21 cellular contexts compared by ENCODE assay signal in genomic region chr14:24285351-24285750, GRCh38. TPM values are rescaled to one million over a fixed set of nuclear protein-coding genes. Genes with fewer than 3 reads are reported as not detected.
A peak's percentile ranks its signal among the peaks of the same experiment; 100 is the strongest.
DNase-seq lines count a peak whose midpoint lies in the region; ATAC-seq and TF ChIP-seq lines count a peak whose summit lies in the region.
"Had no signal": no experiment of that assay in that cellular context is flagged by ENCODE, and none has a peak within 500 bp of the region (broad histone marks: within the 10 kb centered on the region; RNA-seq: fewer than 3 reads in every experiment).

No MANE protein-coding gene starts in this region.

- no peaks in the 10 kb centered on the region for H3K9me3 Mint-ChIP-seq in neural progenitor cell
- H3K9me3 Mint-ChIP-seq: CD4-positive, alpha-beta T cell had no signal

- H3K9me3 ChIP-seq in neural progenitor cell (ENCODE audit: low read depth) = no peaks in the 10 kb centered on the region
- H3K9me3 ChIP-seq: BE2C, SJCRH30 had no signal

- DNase-seq in AG10803 (ENCODE audit: low read depth) (peak; percentile 45), RWPE1 (ENCODE audit: low spot score) (no peak), epithelial cell of prostate (ENCODE audit: low read depth, low spot score) (no peak), neural progenitor cell (ENCODE audit: low spot score) (no peak), coronary artery (ENCODE audit: low spot score) (no peak), NCI-H1930 (lab: John Stamatoyannopoulos, UW) (no peak)
- DNase-seq: BE2C; CD4-positive, alpha-beta T cell; HCEC 1CT; MV-4-11; NCI-H1417; NCI-H2029; NCI-H2171; NCI-H446; NCI-H69; RPMI8226; SJCRH30 had no signal

- H3K4me1 ChIP-seq in neural progenitor cell = no peaks in the 10 kb centered on the region
- H3K4me1 ChIP-seq: BE2C, SJCRH30 had no signal

- no peaks in the 10 kb centered on the region for H4K20me1 ChIP-seq in neural progenitor cell (ENCODE audit: low read depth)

- CTCF ChIA-PET in RWPE1 (lab: Yijun Ruan, JAX) = no interaction called here

- ATAC-seq in GM21619 (IDR thresholded peaks at IDR 0.05; ENCODE audit: unreplicated experiment) = no peak
- ATAC-seq in HG03354 (IDR thresholded peaks at IDR 0.05; ENCODE audit: poor library complexity, severe bottlenecking, unreplicated experiment) = no peak
- ATAC-seq: K562 had no signal

- no peak overlapping the region for H3K4me3 Mint-ChIP-seq in neural progenitor cell
- H3K4me3 Mint-ChIP-seq: CD4-positive, alpha-beta T cell had no signal

- no peak overlapping the region for H2AFZ ChIP-seq in neural progenitor cell (replicated peaks)

- no peaks in the 10 kb centered on the region for H3K27me3 ChIP-seq in neural progenitor cell
- H3K27me3 ChIP-seq: BE2C, SJCRH30 had no signal

- no peaks in the 10 kb centered on the region for H3K4me1 Mint-ChIP-seq in neural progenitor cell

- H3K4me3 ChIP-seq in AG10803 (ENCODE audit: low read length) (no peak overlapping the region), neural progenitor cell (no peak overlapping the region), coronary artery (no peak overlapping the region)
- H3K4me3 ChIP-seq: K562, SJCRH30 had no signal

- H3K9ac ChIP-seq in neural progenitor cell = no peak overlapping the region

- H3K36me3 Mint-ChIP-seq in neural progenitor cell = peaks cover under 1% of the 10 kb centered on the region

- no peaks in the 10 kb centered on the region for H3F3A ChIP-seq in neural progenitor cell (ENCODE audit: low read depth)

- peak overlapping the region; percentile 71 for H3K27ac ChIP-seq in RWPE1
- peak overlapping the region; percentile 67 for H3K27ac ChIP-seq in epithelial cell of prostate
- no peak overlapping the region for H3K27ac ChIP-seq in neural progenitor cell
- H3K27ac ChIP-seq in coronary artery = no peak overlapping the region
- H3K27ac ChIP-seq: SJCRH30 had no signal

- POLR2A ChIA-PET in RWPE1 (lab: Yijun Ruan, JAX; ENCODE audit: low non-redundant PET) = no interaction called here

- peaks cover 2% of the 10 kb centered on the region for H3K27me3 Mint-ChIP-seq in neural progenitor cell (ENCODE audit: insufficient read depth, low read depth)
- H3K27me3 Mint-ChIP-seq: CD4-positive, alpha-beta T cell had no signal

- no peak overlapping the region for H3K4me2 ChIP-seq in neural progenitor cell

- no peaks in the 10 kb centered on the region for H3K36me3 ChIP-seq in neural progenitor cell
- H3K36me3 ChIP-seq: BE2C, SJCRH30 had no signal

- no peak for TF ChIP-seq CTCF in AG10803 (conservative IDR thresholded peaks at IDR 0.05; ENCODE audit: low read length)
- TF ChIP-seq CTCF in RWPE1 (conservative IDR thresholded peaks at IDR 0.05; ENCODE audit: low read depth) = no peak
- no peak for TF ChIP-seq CTCF in neural progenitor cell (IDR thresholded peaks at IDR 0.05)
- no peak for TF ChIP-seq CTCF in coronary artery (IDR thresholded peaks at IDR 0.05)

- H3K27ac Mint-ChIP-seq in neural progenitor cell = peak overlapping the region; percentile 25
- H3K27ac Mint-ChIP-seq: CD4-positive, alpha-beta T cell had no signal

- no peaks in the 10 kb centered on the region for H3K79me2 ChIP-seq in neural progenitor cell (ENCODE audit: low read depth)

RNA-seq across cellular contexts. Expression of gene RABGGTA, which starts 14.0 kb away (rescaled TPM):
- 7.1 and 22.9 TPM in 2 replicates for total RNA-seq in neural progenitor cell (ENCODE audit: low replicate concordance)

RNA-seq across cellular contexts. Expression of gene DHRS1, which starts 14.2 kb away (rescaled TPM):
- 19.7 and 27.4 TPM in 2 replicates for total RNA-seq in neural progenitor cell (ENCODE audit: low replicate concordance)

RNA-seq across cellular contexts. Expression of gene NOP9, which starts 14.3 kb away (rescaled TPM):
- 14.8 and 24.7 TPM in 2 replicates for total RNA-seq in neural progenitor cell (ENCODE audit: low replicate concordance)

RNA-seq across cellular contexts. Expression of gene TGM1, which starts 22.4 kb away (rescaled TPM):
- total RNA-seq in neural progenitor cell (ENCODE audit: low replicate concordance) = 2.6 and 4.9 TPM in 2 replicates

RNA-seq across cellular contexts. Expression of gene CIDEB, which starts 22.4 kb away (rescaled TPM):
- total RNA-seq in neural progenitor cell (ENCODE audit: low replicate concordance) = 0.12 TPM in 1 of 2 replicates, not detected in the other
- total RNA-seq: A673 had no signal

Comparison
In these comparisons a context has a peak if more than half of its experiments do, and no peak if none do; other contexts are left out.
1. H3K27ac ChIP-seq: peak in RWPE1 (single experiment) and epithelial cell of prostate (single experiment); none in neural progenitor cell (single experiment) and coronary artery (0 of 2).